ENCODE assay signal across 16 cellular contexts in genomic region chr5:29114331-29114768, GRCh38.
A peak's percentile ranks its signal among the peaks of the same experiment; 100 is the strongest.
DNase-seq lines count a peak whose midpoint lies in the region; TF ChIP-seq lines count a peak whose summit lies in the region.
"Had no signal": no experiment of that assay in that cellular context is flagged by ENCODE, and none has a peak within 500 bp of the region (broad histone marks: within the 10 kb centered on the region; RNA-seq: fewer than 3 reads in every experiment).

No MANE protein-coding gene starts in this region.

- no peak overlapping the region for H3K18ac ChIP-seq in neuronal stem cell (ENCODE audit: low read length)

- H2AK5ac ChIP-seq in neuronal stem cell (ENCODE audit: low read depth, low read length): no peak overlapping the region

- H3K23ac ChIP-seq in neuronal stem cell (ENCODE audit: low read depth, low read length, poor library complexity): no peak overlapping the region

- H3K27me3 ChIP-seq in neuronal stem cell (ENCODE audit: control insufficient read depth in 3 of 3, insufficient read depth in 3 of 3, low read depth in 1 of 3, low read length in 3 of 3): no peaks in the 10 kb centered on the region
- no peaks in the 10 kb centered on the region for H3K27me3 ChIP-seq in thyroid gland

- DNase-seq in DMS53 (lab: John Stamatoyannopoulos, UW): peak; percentile 21
- no peak for DNase-seq in DMS53 treated with DMSO at 0.1 percent for 48 hours (lab: John Stamatoyannopoulos, UW; ENCODE audit: unreplicated experiment)
- DNase-seq in NCI-H226: peak; percentile 44
- DNase-seq in SK-N-MC (ENCODE audit: low read depth, low spot score): peak; percentile 61
- no peak for DNase-seq in neuronal stem cell (ENCODE audit: low spot score)
- no peak for DNase-seq in thyroid gland
- no peak for DNase-seq in activated gamma-delta T cell (lab: John Stamatoyannopoulos, UW)
- no peak for DNase-seq in activated CD8-positive, alpha-beta memory T cell treated with anti-CD3 and anti-CD28 coated beads, Interleukin-2, amount 50 U/mL, for 48 hours
- DNase-seq: Caco-2, DMS79, GM23248, NCI-H1048, NCI-H187, RPMI8226 had no signal

- peak overlapping the region; percentile 51 for H3K4me3 ChIP-seq in SK-N-MC
- H3K4me3 ChIP-seq in neuronal stem cell (ENCODE audit: low read length in 2 of 2): no peak overlapping the region
- H3K4me3 ChIP-seq in thyroid gland (replicated peaks in 1 of 3): no peak overlapping the region
- H3K4me3 ChIP-seq: GM23248 had no signal

- H3K79me1 ChIP-seq in neuronal stem cell (ENCODE audit: low read depth, low read length): no peaks in the 10 kb centered on the region

- H3K9ac ChIP-seq in SK-N-MC (ENCODE audit: insufficient read length) (no peak overlapping the region), neuronal stem cell (ENCODE audit: low read depth, low read length, poor library complexity) (no peak overlapping the region)
- H3K9ac ChIP-seq: GM23248 had no signal

- H2AFZ ChIP-seq in neuronal stem cell (ENCODE audit: low read length): peak overlapping the region; percentile 3
- H2AFZ ChIP-seq: GM23248 had no signal

- H3K4me2 ChIP-seq in neuronal stem cell (ENCODE audit: insufficient read depth, low read length, poor library complexity, severe bottlenecking): no peak overlapping the region

- no peak for TF ChIP-seq CTCF in thyroid gland (IDR thresholded peaks at IDR 0.05)

- no peak overlapping the region for H2BK15ac ChIP-seq in neuronal stem cell (ENCODE audit: low read length)

- no peak overlapping the region for H4K91ac ChIP-seq in neuronal stem cell (ENCODE audit: low read depth, low read length, poor library complexity)

- H3K4me1 ChIP-seq in neuronal stem cell (ENCODE audit: control insufficient read depth in 2 of 2, insufficient read depth in 1 of 2, low read depth in 1 of 2, low read length in 2 of 2): no peaks in the 10 kb centered on the region
- H3K4me1 ChIP-seq in thyroid gland: no peaks in the 10 kb centered on the region
- H3K4me1 ChIP-seq: Caco-2 had no signal

- H3K36me3 ChIP-seq in SK-N-MC (ENCODE audit: insufficient read depth, low read length) (no peaks in the 10 kb centered on the region), neuronal stem cell (replicated peaks in 1 of 2; ENCODE audit: control insufficient read depth in 2 of 2, insufficient read depth in 2 of 2, low read length in 2 of 2) (no peaks in the 10 kb centered on the region), thyroid gland (no peaks in the 10 kb centered on the region)

- H2BK5ac ChIP-seq in neuronal stem cell (ENCODE audit: low read length): no peak overlapping the region

- H2BK120ac ChIP-seq in neuronal stem cell (ENCODE audit: low read depth, low read length): no peak overlapping the region

- H3K9me3 ChIP-seq in SK-N-MC (ENCODE audit: low read depth, low read length): no peaks in the 10 kb centered on the region; the same call in 1 of the 2 replicates
- no peaks in the 10 kb centered on the region for H3K9me3 ChIP-seq in neuronal stem cell (replicated peaks in 1 of 2; ENCODE audit: control insufficient read depth in 2 of 2, insufficient read depth in 1 of 2, low read depth in 1 of 2, low read length in 2 of 2)
- H3K9me3 ChIP-seq in thyroid gland: no peaks in the 10 kb centered on the region
- H3K9me3 ChIP-seq: Caco-2 had no signal

- H3K4ac ChIP-seq in neuronal stem cell (ENCODE audit: low read length): no peak overlapping the region

- H3K14ac ChIP-seq in neuronal stem cell (ENCODE audit: low read length): no peak overlapping the region

- TF ChIP-seq POLR2A in thyroid gland (IDR thresholded peaks at IDR 0.05): no peak

- no peak overlapping the region for H2BK12ac ChIP-seq in neuronal stem cell (ENCODE audit: low read length)

- H3K27ac ChIP-seq in SK-N-MC: peak overlapping the region; percentile 90
- H3K27ac ChIP-seq in neuronal stem cell (replicated peaks; ENCODE audit: low read length): no peak overlapping the region
- H3K27ac ChIP-seq in thyroid gland: no peak overlapping the region
- H3K27ac ChIP-seq: 22Rv1, C4-2B, GM23248 had no signal

- intact Hi-C loops in thyroid gland (cut with DNase I): no loop called here

- H4K8ac ChIP-seq in neuronal stem cell (ENCODE audit: low read depth, low read length): no peak overlapping the region

Comparison
In these comparisons a context has a peak if more than half of its experiments do, and no peak if none do; other contexts are left out.
1. DNase-seq: peak in DMS53 (single experiment), NCI-H226 (single experiment) and SK-N-MC (single experiment); none in DMS53 treated with DMSO at 0.1 percent for 48 hours (single experiment), neuronal stem cell (single experiment), thyroid gland (0 of 2), activated gamma-delta T cell (single experiment) and activated CD8-positive, alpha-beta memory T cell treated with anti-CD3 and anti-CD28 coated beads, Interleukin-2, amount 50 U/mL, for 48 hours (single experiment).